ENCODE assay signal across 8 cellular contexts in genomic region chr5:115542651-115543364, GRCh38. TPM values are rescaled to one million over a fixed set of nuclear protein-coding genes. Genes with fewer than 3 reads are reported as not detected.
DNase-seq lines count a peak whose midpoint lies in the region; ATAC-seq, FAIRE-seq and TF ChIP-seq lines count a peak whose summit lies in the region.

No MANE protein-coding gene starts in this region.

- TF ChIP-seq CTCF in HL-60 (IDR thresholded peaks at IDR 0.05; ENCODE audit: insufficient read depth, low read length): no peak
- no peak for TF ChIP-seq CTCF in brain microvascular endothelial cell (IDR thresholded peaks at IDR 0.05; ENCODE audit: low read depth, low read length, missing control alignments)

- DNase-seq in HL-60 (ENCODE audit: low read depth in 1 of 2, low spot score in 1 of 2) (no peak), brain microvascular endothelial cell (no peak), midbrain (lab: John Stamatoyannopoulos, UW) (peak; percentile 16), H4 (ENCODE audit: low spot score) (no peak), NCI-H1930 (lab: John Stamatoyannopoulos, UW) (no peak), RCC 7860 (ENCODE audit: low spot score) (no peak)

- no peak for FAIRE-seq in RCC 7860 (lab: Jason Lieb, UNC)

- H3K27ac ChIP-seq in ACC112 (ENCODE audit: low read depth, low read length) (peak overlapping the region; percentile 82), HL-60 (replicated peaks) (no peak overlapping the region; the same call in 1 of the 2 replicates), brain microvascular endothelial cell (peak overlapping the region; percentile 59)

- in situ Hi-C loops in brain microvascular endothelial cell (cut with HindIII; ENCODE audit: low pct_ligation_motif_present, low sequenced_read_pairs): no loop called here

- no peak overlapping the region for H2AFZ ChIP-seq in ACC112 (ENCODE audit: low read length, unreplicated experiment)

- H3K27me3 ChIP-seq in ACC112 (ENCODE audit: insufficient read depth, low read length): no peaks in the 10 kb centered on the region
- no peaks in the 10 kb centered on the region for H3K27me3 ChIP-seq in HL-60 (ENCODE audit: insufficient read depth, poor library complexity, severe bottlenecking)
- H3K27me3 ChIP-seq in brain microvascular endothelial cell (replicated peaks): no peaks in the 10 kb centered on the region

- peak overlapping the region; percentile 90 for H3K4me3 ChIP-seq in ACC112 (ENCODE audit: low read depth, low read length)
- peak overlapping the region; percentile 54 for H3K4me3 ChIP-seq in HL-60 (replicated peaks; ENCODE audit: insufficient read depth, low read length)
- peak overlapping the region; percentile 81 for H3K4me3 ChIP-seq in brain microvascular endothelial cell (ENCODE audit: low read depth, low read length)

- ATAC-seq in HG02571 (IDR thresholded peaks at IDR 0.05; ENCODE audit: unreplicated experiment): no peak

- peaks cover 67% of the 10 kb centered on the region for H3K79me2 ChIP-seq in ACC112 (ENCODE audit: control insufficient read depth, insufficient read depth, low read length, unreplicated experiment)

- H3K36me3 ChIP-seq in ACC112 (ENCODE audit: insufficient read depth, low read length) (peaks cover 55% of the 10 kb centered on the region), brain microvascular endothelial cell (replicated peaks) (peaks cover 20% of the 10 kb centered on the region)

- H3K4me1 ChIP-seq in ACC112 (ENCODE audit: control insufficient read depth, insufficient read depth, low read length, unreplicated experiment): peaks cover 26% of the 10 kb centered on the region

RNA-seq across cellular contexts. Expression of gene FEM1C, which starts 1.8 kb away (rescaled TPM):
- total RNA-seq in H4 (2014; rRNA removed; shearing (Covaris generic)): 8.6 and 10.2 TPM in 2 replicates

RNA-seq across cellular contexts. Expression of gene TICAM2, which starts 59.5 kb away (rescaled TPM):
- 0.16 and 4.5 TPM in 2 replicates for total RNA-seq in H4 (2014; rRNA removed; shearing (Covaris generic))
